In the genomic region with DNA sequence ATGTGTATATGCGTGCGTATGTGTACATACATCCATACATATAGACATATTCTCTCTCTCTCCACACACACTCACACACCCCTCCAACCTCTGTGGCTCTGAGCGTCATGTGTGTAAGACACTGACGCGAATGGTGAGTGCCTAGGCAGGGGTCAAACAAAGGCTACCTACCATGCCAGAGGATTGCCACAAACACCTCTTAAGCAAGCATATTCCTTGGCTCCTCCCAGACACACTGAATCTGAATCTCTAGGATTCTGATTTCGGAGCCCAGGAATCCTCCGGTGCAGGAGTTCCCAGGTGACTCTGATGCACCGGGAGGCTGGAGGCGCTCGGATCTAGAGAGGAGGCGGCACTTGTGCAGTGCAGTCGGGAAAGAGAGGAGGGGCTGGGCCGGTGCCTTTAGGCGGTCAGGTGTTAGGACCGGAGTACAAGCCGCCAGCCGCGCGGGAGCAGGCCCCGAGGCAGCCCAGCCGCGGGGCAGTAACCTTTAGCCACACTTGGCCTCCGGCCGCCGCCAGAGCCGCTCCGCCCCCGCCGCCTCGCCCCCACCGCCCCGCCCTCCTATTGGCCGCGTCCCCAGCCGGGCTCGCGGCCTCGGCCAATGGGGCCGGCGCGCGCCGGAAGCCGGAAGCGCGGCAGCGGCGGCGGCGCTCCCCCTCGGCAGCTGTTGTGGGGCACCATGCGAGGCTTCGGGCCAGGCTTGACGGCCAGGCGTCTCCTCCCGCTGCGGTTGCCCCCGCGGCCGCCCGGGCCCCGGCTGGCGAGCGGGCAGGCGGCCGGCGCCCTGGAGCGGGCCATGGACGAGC, we compare ENCODE assay signal across 8 cellular contexts. TPM values are rescaled to one million over a fixed set of nuclear protein-coding genes. Genes with fewer than 3 reads are reported as not detected.
DNase-seq lines count a peak whose midpoint lies in the region; ATAC-seq and TF ChIP-seq lines count a peak whose summit lies in the region.

Gene MLYCD (plus strand): TSS at position 653 of the 809 bp plus-strand sequence. CDS start 30 bp downstream, at position 683.

- H3K27ac Mint-ChIP-seq in Caco-2 (ENCODE audit: unreplicated experiment) = peak within 1 kb of the TSS; percentile 71
- H3K27ac Mint-ChIP-seq in activated T-helper 1 cell treated with anti-CD3 and anti-CD28 coated beads, Interleukin-12 subunit alpha, Interleukin-12 subunit beta, Interleukin-2, Interleukin-4 antibody, amounts not matched to agents 30 ng/mL and 10 ng/mL and 1 ng/mL, durations not matched to agents 14 hours and 24 hours and 36 hours = peak within 1 kb of the TSS; percentile 77
- peak within 1 kb of the TSS; percentile 65 to 96 (median 88) for H3K27ac Mint-ChIP-seq in naive thymus-derived CD4-positive, alpha-beta T cell
- peak within 1 kb of the TSS; percentile 80 for H3K27ac Mint-ChIP-seq in stimulated activated memory B cell treated with anti-CD40 and anti-IgM and Interleukin-4, amounts not matched to agents 10 μg/mL and 1 μg/mL and 100 μg/mL, for 72 hours

- H3K36me3 ChIP-seq in Caco-2 (ENCODE audit: control insufficient read depth, insufficient read depth, low read length) = no peaks in the 10 kb centered on the region; the same call in 1 of the 2 replicates
- H3K36me3 ChIP-seq in Panc1 (ENCODE audit: control insufficient read depth, insufficient read depth, low read length) = no peaks in the 10 kb centered on the region; the same call in 1 of the 2 replicates
- H3K36me3 ChIP-seq in naive thymus-derived CD4-positive, alpha-beta T cell (ENCODE audit: control insufficient read depth in 2 of 3, insufficient read depth in 3 of 3, low read length in 3 of 3) = no peaks in the 10 kb centered on the region

- no peaks in the 10 kb centered on the region for H3K27me3 ChIP-seq in Caco-2 (replicated peaks; ENCODE audit: control insufficient read depth, insufficient read depth, low read length)
- H3K27me3 ChIP-seq in Panc1 (ENCODE audit: control insufficient read depth, insufficient read depth, low read length) = no peaks in the 10 kb centered on the region
- peaks cover 0 to 4% of the 10 kb centered on the region in 2 donors for H3K27me3 ChIP-seq in naive thymus-derived CD4-positive, alpha-beta T cell (ENCODE audit: control insufficient read depth in 2 of 2, insufficient read depth in 2 of 2, low read length in 2 of 2)

- ATAC-seq in GM19452 (IDR thresholded peaks at IDR 0.05; ENCODE audit: unreplicated experiment) = peak; percentile 91
- ATAC-seq in HG03565 (IDR thresholded peaks at IDR 0.05; ENCODE audit: unreplicated experiment) = peak; percentile 76
- ATAC-seq in Panc1 = peak; percentile 97
- ATAC-seq in naive thymus-derived CD4-positive, alpha-beta T cell = peak; percentile 96
- ATAC-seq in stimulated activated memory B cell treated with anti-CD40 and anti-IgM and Interleukin-4, amounts not matched to agents 10 μg/mL and 1 μg/mL and 100 μg/mL, for 72 hours = peak; percentile 97

- peak; percentile 94 for DNase-seq in Caco-2
- no peak for DNase-seq in Panc1 (ENCODE audit: low read depth, low spot score)
- DNase-seq in activated T-helper 1 cell treated with anti-CD3 and anti-CD28 coated beads, Interleukin-12 subunit alpha, Interleukin-12 subunit beta, Interleukin-2, Interleukin-4 antibody, amounts not matched to agents 30 ng/mL and 10 ng/mL and 1 ng/mL, durations not matched to agents 14 hours and 24 hours and 36 hours (ENCODE audit: low spot score) = peak; percentile 73
- peak; percentile 72 for DNase-seq in fibroblast of gingiva (ENCODE audit: low read depth)
- DNase-seq in naive thymus-derived CD4-positive, alpha-beta T cell = peak; percentile 59 to 82 (median 68)

- peaks cover 13% of the 10 kb centered on the region for H3K4me1 Mint-ChIP-seq in Caco-2 (ENCODE audit: low read depth, unreplicated experiment)
- H3K4me1 Mint-ChIP-seq in activated T-helper 1 cell treated with anti-CD3 and anti-CD28 coated beads, Interleukin-12 subunit alpha, Interleukin-12 subunit beta, Interleukin-2, Interleukin-4 antibody, amounts not matched to agents 30 ng/mL and 10 ng/mL and 1 ng/mL, durations not matched to agents 14 hours and 24 hours and 36 hours (ENCODE audit: low read depth) = peaks cover 27% of the 10 kb centered on the region
- peaks cover 20 to 50% (median 41%) of the 10 kb centered on the region in 7 donors for H3K4me1 Mint-ChIP-seq in naive thymus-derived CD4-positive, alpha-beta T cell
- peaks cover 48% of the 10 kb centered on the region for H3K4me1 Mint-ChIP-seq in stimulated activated memory B cell treated with anti-CD40 and anti-IgM and Interleukin-4, amounts not matched to agents 10 μg/mL and 1 μg/mL and 100 μg/mL, for 72 hours

- H3K4me1 ChIP-seq in Caco-2 (0 out of 2 replicates have a peak, but pooled peaks cover 12% of the 10 kb centered on the region), Panc1 (ENCODE audit: control insufficient read depth, insufficient read depth, low read length) (peaks cover 2% of the 10 kb centered on the region; the same call in 1 of the 2 replicates)
- peaks cover 4 to 17% of the 10 kb centered on the region in 2 donors for H3K4me1 ChIP-seq in naive thymus-derived CD4-positive, alpha-beta T cell (ENCODE audit: control insufficient read depth in 2 of 2, insufficient read depth in 2 of 2, low read length in 2 of 2)

- peak within 1 kb of the TSS; percentile 94 for H3K4me3 ChIP-seq in Caco-2 (ENCODE audit: low read depth, low read length)
- peak within 1 kb of the TSS; percentile 56 to 63 for H3K4me3 ChIP-seq in Panc1 (ENCODE audit: low read depth in 2 of 2, low read length in 2 of 2)
- H3K4me3 ChIP-seq in naive thymus-derived CD4-positive, alpha-beta T cell (ENCODE audit: low read length) = peak within 1 kb of the TSS; percentile 61

- H3K36me3 Mint-ChIP-seq in Caco-2 (ENCODE audit: insufficient read depth, unreplicated experiment) = peaks cover 9% of the 10 kb centered on the region
- H3K36me3 Mint-ChIP-seq in activated T-helper 1 cell treated with anti-CD3 and anti-CD28 coated beads, Interleukin-12 subunit alpha, Interleukin-12 subunit beta, Interleukin-2, Interleukin-4 antibody, amounts not matched to agents 30 ng/mL and 10 ng/mL and 1 ng/mL, durations not matched to agents 14 hours and 24 hours and 36 hours (ENCODE audit: low read depth) = peaks cover 2% of the 10 kb centered on the region
- peaks cover 0 to 4% (median 0%) of the 10 kb centered on the region in 5 donors for H3K36me3 Mint-ChIP-seq in naive thymus-derived CD4-positive, alpha-beta T cell
- peaks cover 5% of the 10 kb centered on the region for H3K36me3 Mint-ChIP-seq in stimulated activated memory B cell treated with anti-CD40 and anti-IgM and Interleukin-4, amounts not matched to agents 10 μg/mL and 1 μg/mL and 100 μg/mL, for 72 hours

- intact Hi-C loops in Caco-2 (cut with micrococcal nuclease; ENCODE audit: unreplicated experiment) = loop anchor here (1.0 kb wide), 2 partner anchors 28 to 55 kb away; partner anchors contain the start of gene OSGIN1
- intact Hi-C loops in Panc1 (cut with micrococcal nuclease; ENCODE audit: unreplicated experiment) = no loop called here
- intact Hi-C loops in activated T-helper 1 cell treated with anti-CD3 and anti-CD28 coated beads, Interleukin-12 subunit alpha, Interleukin-12 subunit beta, Interleukin-2, Interleukin-4 antibody, amounts not matched to agents 30 ng/mL and 10 ng/mL and 1 ng/mL, durations not matched to agents 14 hours and 24 hours and 36 hours (cut with micrococcal nuclease) = loop anchor here (1.0 kb wide), 6 partner anchors 55 to 247 kb away; partner anchors contain the start of genes DNAAF1, HSBP1, HSDL1 and MBTPS1
- intact Hi-C loops in naive thymus-derived CD4-positive, alpha-beta T cell (cut with micrococcal nuclease) = loop anchor here (1.0 to 5.0 kb wide), 5 partner anchors 72 to 289 kb away; partner anchors contain the start of genes HSBP1 (in 1 of the 2), MBTPS1 (in 1 of the 2) and TAF1C (in 1 of the 2)

- POLR2A ChIA-PET in Caco-2 (lab: Charles Lee) = interaction anchor here (1.2 to 1.5 kb wide), 2 partner anchors 55 to 91 kb away, joined by 4 to 6 read pairs; partner anchors contain the start of genes HSBP1 and OSGIN1
- POLR2A ChIA-PET in Panc1 (lab: Charles Lee) = no interaction called here
- POLR2A ChIA-PET in naive thymus-derived CD4-positive, alpha-beta T cell (lab: Charles Lee) = interaction anchor here (1.8 kb wide), 1 partner anchor 91 kb away, joined by 7 read pairs; the partner anchor contains the start of gene HSBP1

- TF ChIP-seq CTCF in Caco-2 (IDR thresholded peaks at IDR 0.05; ENCODE audit: insufficient read depth in 1 of 2, low read depth in 1 of 2, low read length in 1 of 2, severe bottlenecking in 1 of 2, unreplicated experiment in 1 of 2) (no peak), Panc1 (IDR thresholded peaks at IDR 0.05) (no peak)

- peak within 1 kb of the TSS; percentile 90 for H3K4me3 Mint-ChIP-seq in Caco-2 (ENCODE audit: unreplicated experiment)
- H3K4me3 Mint-ChIP-seq in activated T-helper 1 cell treated with anti-CD3 and anti-CD28 coated beads, Interleukin-12 subunit alpha, Interleukin-12 subunit beta, Interleukin-2, Interleukin-4 antibody, amounts not matched to agents 30 ng/mL and 10 ng/mL and 1 ng/mL, durations not matched to agents 14 hours and 24 hours and 36 hours = peak within 1 kb of the TSS; percentile 94
- H3K4me3 Mint-ChIP-seq in naive thymus-derived CD4-positive, alpha-beta T cell = peak within 1 kb of the TSS; percentile 86 to 100 (median 96)
- peak within 1 kb of the TSS; percentile 93 for H3K4me3 Mint-ChIP-seq in stimulated activated memory B cell treated with anti-CD40 and anti-IgM and Interleukin-4, amounts not matched to agents 10 μg/mL and 1 μg/mL and 100 μg/mL, for 72 hours

- H3K27ac ChIP-seq in Panc1 (ENCODE audit: low read length) = peak within 1 kb of the TSS; percentile 61
- H3K27ac ChIP-seq in naive thymus-derived CD4-positive, alpha-beta T cell (ENCODE audit: low read depth, low read length) = peak within 1 kb of the TSS; percentile 70

- H3K9me3 ChIP-seq in Caco-2 (no peaks in the 10 kb centered on the region), Panc1 (ENCODE audit: control insufficient read depth, insufficient read depth, low read depth, low read length) (no peaks in the 10 kb centered on the region)
- H3K9me3 ChIP-seq in naive thymus-derived CD4-positive, alpha-beta T cell (ENCODE audit: control insufficient read depth in 2 of 3, low read length in 3 of 3) = no peaks in the 10 kb centered on the region

- CTCF ChIA-PET in Caco-2 (lab: Charles Lee) = no interaction called here
- CTCF ChIA-PET in Panc1 (lab: Charles Lee) = no interaction called here
- CTCF ChIA-PET in naive thymus-derived CD4-positive, alpha-beta T cell (lab: Charles Lee) = no interaction called here

- no peaks in the 10 kb centered on the region for H3K27me3 Mint-ChIP-seq in Caco-2 (ENCODE audit: insufficient read depth, unreplicated experiment)
- H3K27me3 Mint-ChIP-seq in activated T-helper 1 cell treated with anti-CD3 and anti-CD28 coated beads, Interleukin-12 subunit alpha, Interleukin-12 subunit beta, Interleukin-2, Interleukin-4 antibody, amounts not matched to agents 30 ng/mL and 10 ng/mL and 1 ng/mL, durations not matched to agents 14 hours and 24 hours and 36 hours (ENCODE audit: insufficient read depth) = peaks cover 10% of the 10 kb centered on the region
- H3K27me3 Mint-ChIP-seq in naive thymus-derived CD4-positive, alpha-beta T cell = peaks cover 4 to 22% (median 8%) of the 10 kb centered on the region in 5 donors
- peaks cover 21% of the 10 kb centered on the region for H3K27me3 Mint-ChIP-seq in stimulated activated memory B cell treated with anti-CD40 and anti-IgM and Interleukin-4, amounts not matched to agents 10 μg/mL and 1 μg/mL and 100 μg/mL, for 72 hours

- H3K9me3 Mint-ChIP-seq in Caco-2 (ENCODE audit: unreplicated experiment) = no peaks in the 10 kb centered on the region
- no peaks in the 10 kb centered on the region for H3K9me3 Mint-ChIP-seq in activated T-helper 1 cell treated with anti-CD3 and anti-CD28 coated beads, Interleukin-12 subunit alpha, Interleukin-12 subunit beta, Interleukin-2, Interleukin-4 antibody, amounts not matched to agents 30 ng/mL and 10 ng/mL and 1 ng/mL, durations not matched to agents 14 hours and 24 hours and 36 hours
- peaks cover 0 to 2% (median 0%) of the 10 kb centered on the region in 11 donors for H3K9me3 Mint-ChIP-seq in naive thymus-derived CD4-positive, alpha-beta T cell
- H3K9me3 Mint-ChIP-seq in stimulated activated memory B cell treated with anti-CD40 and anti-IgM and Interleukin-4, amounts not matched to agents 10 μg/mL and 1 μg/mL and 100 μg/mL, for 72 hours = no peaks in the 10 kb centered on the region

- in situ Hi-C loops in Panc1 (cut with HindIII; ENCODE audit: low pct_unique_long_range_greater_than_20kb, low sequenced_read_pairs) = no loop called here

- BruUV-seq in Caco-2 (replicated peaks; lab: Mats Ljungman, UMichigan) (TSS peak; percentile 47), Panc1 (replicated peaks; lab: Mats Ljungman, UMichigan) (no TSS peak)

RNA-seq across cellular contexts. Expression of gene MLYCD, which starts in this region (rescaled TPM):
- total RNA-seq in Caco-2 (2022) (8.7 and 9.0 TPM in 2 replicates), Panc1 (2021; ENCODE audit: unreplicated experiment) (2.2 TPM)
- 1.7 TPM for polyA plus RNA-seq in Panc1 (2012; ENCODE audit: insufficient read length)
- total RNA-seq in activated T-helper 1 cell treated with anti-CD3 and anti-CD28 coated beads, Interleukin-12 subunit alpha, Interleukin-12 subunit beta, Interleukin-2, Interleukin-4 antibody, amounts not matched to agents 30 ng/mL and 10 ng/mL and 1 ng/mL, durations not matched to agents 14 hours and 24 hours and 36 hours = 5.0 and 6.1 TPM in 2 replicates
- 10 to 100 TPM in 2 of 5 experiments, 1 to 10 TPM in 3; 6.6 to 11.4 (median 8.1) TPM for total RNA-seq in naive thymus-derived CD4-positive, alpha-beta T cell
- 1 to 10 TPM; 1.8 to 2.6 TPM for polyA plus RNA-seq in naive thymus-derived CD4-positive, alpha-beta T cell
